In the genomic region with DNA sequence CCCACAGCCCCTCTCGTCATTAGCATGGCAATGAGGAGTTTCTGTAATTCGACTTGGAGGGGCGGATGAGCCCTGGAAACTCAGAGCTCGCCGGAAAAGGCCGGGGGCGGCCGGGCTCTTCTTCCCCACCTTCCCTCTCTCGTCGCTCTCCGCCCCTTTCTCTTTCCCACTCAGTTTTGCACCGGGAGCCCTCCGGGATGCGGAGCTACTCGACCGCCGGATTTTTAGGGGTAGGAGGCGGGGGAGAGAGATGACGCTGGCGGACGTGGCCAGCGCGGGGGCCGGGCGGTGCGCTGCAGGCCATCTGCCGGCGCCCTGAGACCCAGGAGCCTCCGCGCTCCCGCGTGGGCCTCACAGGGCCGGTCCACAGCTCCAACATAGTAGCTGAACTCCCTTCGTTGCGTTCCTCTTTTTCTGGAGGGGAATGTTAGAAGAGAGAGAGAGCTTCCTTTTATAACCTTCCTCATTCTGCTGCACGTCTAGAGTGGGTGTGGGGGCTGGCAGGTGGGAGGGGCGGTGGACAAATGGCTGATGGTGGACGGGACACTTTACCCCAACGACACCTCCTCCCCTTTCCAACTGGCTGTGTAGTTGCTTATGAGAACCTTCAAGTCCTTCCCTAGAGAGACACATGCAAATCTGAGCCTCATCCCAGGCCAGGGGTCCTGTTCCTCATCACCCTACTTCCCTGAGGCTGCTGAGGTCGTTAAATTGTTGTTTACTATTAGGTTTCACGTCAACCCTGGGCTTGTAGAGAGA, we compare ENCODE assay signal across 8 cellular contexts.
DNase-seq lines count a peak whose midpoint lies in the region; ATAC-seq and TF ChIP-seq lines count a peak whose summit lies in the region.

No MANE protein-coding gene starts in this region.

- peak overlapping the region; percentile 96 for H3K27ac ChIP-seq in neutrophil

- no peaks in the 10 kb centered on the region for H3K9me3 ChIP-seq in neutrophil

- H3K4me3 ChIP-seq in AG09309 (ENCODE audit: control insufficient read depth, low read depth, low read length) (peak overlapping the region; percentile 83), fibroblast of mammary gland (ENCODE audit: control insufficient read depth, low read depth, low read length) (peak overlapping the region; percentile 93), neutrophil (ENCODE audit: low read depth in 1 of 2, low read length in 1 of 2) (peak overlapping the region; percentile 95 to 99)

- no peak for TF ChIP-seq CTCF in AG09309 (IDR thresholded peaks at IDR 0.05; ENCODE audit: control insufficient read depth, insufficient read depth, low read depth, low read length, missing control alignments)
- TF ChIP-seq CTCF in fibroblast of mammary gland (conservative IDR thresholded peaks at IDR 0.05; ENCODE audit: control insufficient read depth, insufficient read depth, low read depth, low read length): no peak
- no peak for TF ChIP-seq CTCF in neutrophil (IDR thresholded peaks at IDR 0.05)

- no peak for DNase-seq in AG09309 (ENCODE audit: low read depth)
- peak; percentile 48 for DNase-seq in SKM-1 treated with dmso at 0.1 percent for 144 hours (lab: John Stamatoyannopoulos, UW; ENCODE audit: unreplicated experiment)
- DNase-seq in fibroblast of mammary gland (ENCODE audit: low read depth): peak; percentile 59
- DNase-seq in stimulated activated CD4-positive, alpha-beta T cell treated with anti-CD3 and anti-CD28 coated beads, Interleukin-2, amount 100 ng/mL, for 24 hours: no peak
- no peak for DNase-seq in stimulated activated CD4-positive, alpha-beta T cell treated with anti-CD3 and anti-CD28 coated beads, Interleukin-4, amount 100 ng/mL, for 24 hours

- ATAC-seq in GM19351 (IDR thresholded peaks at IDR 0.05; ENCODE audit: unreplicated experiment): peak; percentile 4
- ATAC-seq in GM21526 (IDR thresholded peaks at IDR 0.05; ENCODE audit: low FRiP score, unreplicated experiment): no peak

- H3K36me3 ChIP-seq in neutrophil: peaks cover 36% of the 10 kb centered on the region

- H3K27me3 ChIP-seq in neutrophil: peaks cover 84% of the 10 kb centered on the region

- H3K4me1 ChIP-seq in neutrophil (ENCODE audit: control insufficient read depth in 1 of 2, insufficient read depth in 1 of 2, low read depth in 1 of 2, low read length in 1 of 2): peaks cover 32 to 42% of the 10 kb centered on the region in 2 experiments

Comparison
In these comparisons a context has a peak if more than half of its experiments do, and no peak if none do; other contexts are left out.
1. DNase-seq: peak in SKM-1 treated with dmso at 0.1 percent for 144 hours (single experiment) and fibroblast of mammary gland (single experiment); none in AG09309 (single experiment), stimulated activated CD4-positive, alpha-beta T cell treated with anti-CD3 and anti-CD28 coated beads, Interleukin-2, amount 100 ng/mL, for 24 hours (0 of 2) and stimulated activated CD4-positive, alpha-beta T cell treated with anti-CD3 and anti-CD28 coated beads, Interleukin-4, amount 100 ng/mL, for 24 hours (single experiment).
2. Peak in every context shown above with its lines, with median percentiles within 50 percentile points of each other: H3K4me3 ChIP-seq.